In the genomic region with DNA sequence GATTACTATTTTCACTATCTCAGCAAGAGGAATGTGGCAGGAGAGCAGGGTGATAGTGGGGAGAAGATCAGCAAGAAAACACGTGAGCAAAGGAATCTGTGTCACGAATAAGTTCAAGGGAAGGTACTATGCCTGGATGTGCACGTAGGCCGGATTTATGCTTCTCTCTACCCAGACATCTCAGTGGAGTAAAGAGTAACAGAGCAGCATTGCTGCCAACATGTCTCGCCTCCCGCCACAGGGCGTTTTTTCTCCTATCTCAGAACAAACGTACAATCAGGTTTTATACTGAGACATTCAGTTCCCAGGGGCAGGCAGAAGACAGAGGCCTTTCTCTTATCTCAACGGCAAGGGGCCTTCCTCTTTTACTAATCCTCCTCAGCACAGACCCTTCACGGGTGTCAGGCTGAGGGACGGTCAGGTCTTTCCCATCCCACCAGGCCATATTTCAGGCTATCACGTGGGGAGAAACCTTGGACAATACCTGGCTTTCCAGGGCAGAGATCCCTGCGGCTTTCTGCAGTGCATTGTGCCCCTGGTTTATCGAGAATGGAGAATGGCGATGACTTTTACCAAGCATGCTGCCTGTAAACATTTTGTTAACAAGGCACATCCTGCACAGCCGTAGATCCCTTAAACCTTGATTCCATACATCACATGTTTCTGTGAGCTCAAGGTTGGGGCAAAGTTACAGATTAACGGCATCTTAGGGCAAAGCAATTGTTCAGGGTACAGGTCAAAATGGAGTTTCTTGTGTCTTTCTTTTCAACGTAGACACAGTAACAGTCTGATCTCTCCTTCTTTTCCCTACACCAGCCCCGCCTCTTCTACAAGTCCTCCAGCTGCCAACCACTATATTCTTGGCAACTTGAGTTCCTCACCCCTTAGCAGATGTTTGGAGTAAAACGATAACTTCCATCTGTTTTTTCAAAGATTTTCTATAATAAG, we compare ENCODE assay signal across 1 cellular context.
TF ChIP-seq lines count a peak whose summit lies in the region.
"Not testable (repeated sequence)": the region's sequence is repeated elsewhere in the genome, so short reads cannot be mapped to it uniquely, and the experiment has no call there.

No MANE protein-coding gene starts in this region.

TF ChIP-seq in K562, 482 proteins besides CTCF, POLR2A, EP300 and RAD21 (continued from another document):
- TF ChIP-seq SMARCA4 (IDR thresholded peaks at IDR 0.05) = peak; percentile 44; the same call in 1 of the 2 replicates
- TF ChIP-seq, protein P1, sequence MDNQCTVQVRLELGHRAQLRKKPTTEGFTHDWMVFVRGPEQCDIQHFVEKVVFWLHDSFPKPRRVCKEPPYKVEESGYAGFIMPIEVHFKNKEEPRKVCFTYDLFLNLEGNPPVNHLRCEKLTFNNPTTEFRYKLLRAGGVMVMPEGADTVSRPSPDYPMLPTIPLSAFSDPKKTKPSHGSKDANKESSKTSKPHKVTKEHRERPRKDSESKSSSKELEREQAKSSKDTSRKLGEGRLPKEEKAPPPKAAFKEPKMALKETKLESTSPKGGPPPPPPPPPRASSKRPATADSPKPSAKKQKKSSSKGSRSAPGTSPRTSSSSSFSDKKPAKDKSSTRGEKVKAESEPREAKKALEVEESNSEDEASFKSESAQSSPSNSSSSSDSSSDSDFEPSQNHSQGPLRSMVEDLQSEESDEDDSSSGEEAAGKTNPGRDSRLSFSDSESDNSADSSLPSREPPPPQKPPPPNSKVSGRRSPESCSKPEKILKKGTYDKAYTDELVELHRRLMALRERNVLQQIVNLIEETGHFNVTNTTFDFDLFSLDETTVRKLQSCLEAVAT (IDR thresholded peaks at IDR 0.05) = peak in 1 of 2 experiments; percentile 68; a peak in 2 of 4 replicates
- peak in 1 of 2 experiments; percentile 20; a peak in 1 of 4 replicates for TF ChIP-seq HDAC1 (IDR thresholded peaks at IDR 0.05)
- TF ChIP-seq, protein P2, sequence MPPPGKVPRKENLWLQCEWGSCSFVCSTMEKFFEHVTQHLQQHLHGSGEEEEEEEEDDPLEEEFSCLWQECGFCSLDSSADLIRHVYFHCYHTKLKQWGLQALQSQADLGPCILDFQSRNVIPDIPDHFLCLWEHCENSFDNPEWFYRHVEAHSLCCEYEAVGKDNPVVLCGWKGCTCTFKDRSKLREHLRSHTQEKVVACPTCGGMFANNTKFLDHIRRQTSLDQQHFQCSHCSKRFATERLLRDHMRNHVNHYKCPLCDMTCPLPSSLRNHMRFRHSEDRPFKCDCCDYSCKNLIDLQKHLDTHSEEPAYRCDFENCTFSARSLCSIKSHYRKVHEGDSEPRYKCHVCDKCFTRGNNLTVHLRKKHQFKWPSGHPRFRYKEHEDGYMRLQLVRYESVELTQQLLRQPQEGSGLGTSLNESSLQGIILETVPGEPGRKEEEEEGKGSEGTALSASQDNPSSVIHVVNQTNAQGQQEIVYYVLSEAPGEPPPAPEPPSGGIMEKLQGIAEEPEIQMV (tag; conservative IDR thresholded peaks at IDR 0.05; ENCODE audit: low read depth) = peak; percentile 52; the same call in 1 of the 2 replicates
- TF ChIP-seq, protein P3, sequence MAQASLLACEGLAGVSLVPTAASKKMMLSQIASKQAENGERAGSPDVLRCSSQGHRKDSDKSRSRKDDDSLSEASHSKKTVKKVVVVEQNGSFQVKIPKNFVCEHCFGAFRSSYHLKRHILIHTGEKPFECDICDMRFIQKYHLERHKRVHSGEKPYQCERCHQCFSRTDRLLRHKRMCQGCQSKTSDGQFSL (CRISPR knock-in tag; IDR thresholded peaks at IDR 0.05) = not testable (repeated sequence)
- TF ChIP-seq, protein P3 (tag; IDR thresholded peaks at IDR 0.05) = peak in 1 of 2 experiments; percentile 84; a peak in 2 of 4 replicates
- TF ChIP-seq, protein P4, sequence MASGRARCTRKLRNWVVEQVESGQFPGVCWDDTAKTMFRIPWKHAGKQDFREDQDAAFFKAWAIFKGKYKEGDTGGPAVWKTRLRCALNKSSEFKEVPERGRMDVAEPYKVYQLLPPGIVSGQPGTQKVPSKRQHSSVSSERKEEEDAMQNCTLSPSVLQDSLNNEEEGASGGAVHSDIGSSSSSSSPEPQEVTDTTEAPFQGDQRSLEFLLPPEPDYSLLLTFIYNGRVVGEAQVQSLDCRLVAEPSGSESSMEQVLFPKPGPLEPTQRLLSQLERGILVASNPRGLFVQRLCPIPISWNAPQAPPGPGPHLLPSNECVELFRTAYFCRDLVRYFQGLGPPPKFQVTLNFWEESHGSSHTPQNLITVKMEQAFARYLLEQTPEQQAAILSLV (tag; IDR thresholded peaks at IDR 0.05) = 0 out of 2 replicates have a peak, but pooled peaks have one; percentile 35
- TF ChIP-seq KLF6 (CRISPR knock-in tag; IDR thresholded peaks at IDR 0.05; ENCODE audit: borderline replicate concordance) = 0 out of 2 replicates have a peak, but pooled peaks have one; percentile 57
- peak; percentile 71 for TF ChIP-seq ZFX (CRISPR knock-in tag; IDR thresholded peaks at IDR 0.05)
- TF ChIP-seq PTRF (tag; IDR thresholded peaks at IDR 0.05) = peak; percentile 71
- TF ChIP-seq KDM5B (IDR thresholded peaks at IDR 0.05; ENCODE audit: insufficient replicate concordance, low read depth, low read length) = peak; percentile 44
- peak; percentile 45; the same call in 1 of the 2 replicates for TF ChIP-seq MEF2D (tag; conservative IDR thresholded peaks at IDR 0.05; ENCODE audit: low read depth)
- 0 out of 4 replicates have a peak, but pooled peaks of 1 of the 2 experiments have one; percentile 49 for TF ChIP-seq TEAD1 (CRISPR knock-in tag; IDR thresholded peaks at IDR 0.05)
- peak; percentile 42; the same call in 1 of the 2 replicates for TF ChIP-seq L3MBTL2 (IDR thresholded peaks at IDR 0.05)
- TF ChIP-seq ZBTB17 (CRISPR knock-in tag; IDR thresholded peaks at IDR 0.05) = peak; percentile 92
- TF ChIP-seq GTF2A2 (tag; IDR thresholded peaks at IDR 0.05) = 0 out of 2 replicates have a peak, but pooled peaks have one; percentile 22
- TF ChIP-seq CBFA2T3 (IDR thresholded peaks at IDR 0.05) = peak; percentile 60
- TF ChIP-seq GABPB1 (CRISPR knock-in tag; IDR thresholded peaks at IDR 0.05) = 0 out of 2 replicates have a peak, but pooled peaks have one; percentile 31
- TF ChIP-seq, protein P5, sequence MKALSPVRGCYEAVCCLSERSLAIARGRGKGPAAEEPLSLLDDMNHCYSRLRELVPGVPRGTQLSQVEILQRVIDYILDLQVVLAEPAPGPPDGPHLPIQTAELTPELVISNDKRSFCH (CRISPR knock-in tag; IDR thresholded peaks at IDR 0.05) = not testable (repeated sequence)
- TF ChIP-seq, protein P5 (tag; IDR thresholded peaks at IDR 0.05) = peak; percentile 88; the same call in 1 of the 2 replicates
